Comparison of ENCODE assay signal across 8 cellular contexts in the genomic region with DNA sequence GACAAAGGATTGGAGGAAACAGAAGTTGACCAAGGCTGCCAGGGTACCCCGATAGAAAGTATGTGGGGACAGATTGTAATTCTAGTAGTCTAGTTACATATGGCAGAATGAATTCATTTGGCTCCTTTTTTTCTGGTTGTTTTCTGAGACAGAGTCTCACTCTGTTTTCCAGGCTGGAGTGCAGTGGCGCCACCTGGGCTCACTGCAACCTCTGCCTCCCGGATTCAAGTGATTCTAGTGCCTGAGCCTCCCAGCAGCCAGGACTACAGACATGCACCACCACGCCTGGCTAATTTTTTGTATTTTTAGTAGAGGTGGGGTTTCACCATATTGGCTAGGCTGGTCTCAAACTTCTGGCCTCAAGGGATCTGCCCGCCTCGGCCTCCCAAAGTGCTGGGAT. TPM values are rescaled to one million over a fixed set of nuclear protein-coding genes. Genes with fewer than 3 reads are reported as not detected.
DNase-seq lines count a peak whose midpoint lies in the region; ATAC-seq, FAIRE-seq and TF ChIP-seq lines count a peak whose summit lies in the region.
"Not testable (repeated sequence)": the region's sequence is repeated elsewhere in the genome, so short reads cannot be mapped to it uniquely, and the experiment has no call there.

No MANE protein-coding gene starts in this region.

- not testable (repeated sequence) for H3K27me3 Mint-ChIP-seq in HFFc6 (ENCODE audit: insufficient read depth)

- H3F3A ChIP-seq in neural cell (ENCODE audit: insufficient read depth, low read length, poor library complexity, severe bottlenecking) = not testable (repeated sequence)

- not testable (repeated sequence) for H3K27ac ChIP-seq in A549; DND-41 (ENCODE audit: low read length); OCI-LY3 (ENCODE audit: low read length); left ventricle myocardium inferior (replicated peaks); neural cell (ENCODE audit: low read length)

- H3K9me3 ChIP-seq in A549; DND-41 (ENCODE audit: insufficient read depth, low read length, severe bottlenecking); OCI-LY3 (ENCODE audit: insufficient read depth, low read length); left ventricle myocardium inferior (replicated peaks); neural cell (ENCODE audit: low read length): not testable (repeated sequence)

- H3K79me2 ChIP-seq in DND-41 (ENCODE audit: insufficient read depth, low read length); OCI-LY3 (ENCODE audit: low read length); neural cell (replicated peaks; ENCODE audit: insufficient read depth, low read length): not testable (repeated sequence)

- TF ChIP-seq RAD21 in A549 (conservative IDR thresholded peaks at IDR 0.05 in 1 of 2, IDR thresholded peaks at IDR 0.05 in 1 of 2) (0 out of 5 replicates have a peak, but pooled peaks of 1 of the 2 experiments have one; percentile 12), neural cell (conservative IDR thresholded peaks at IDR 0.05) (peak; percentile 67)

- H3K27ac Mint-ChIP-seq in HFFc6 = not testable (repeated sequence)

- CTCF ChIA-PET in A549 (lab: Yijun Ruan, JAX) = interaction anchor here (0.6 to 2.3 kb wide), 8 partner anchors 9 to 322 kb away, joined by 3 to 15 read pairs (median 4); no protein-coding TSS in a partner anchor

- 76% methylated on average over 6 of the region's 6 CpGs for whole genome bisulfite sequencing in A549 (ENCODE audit: missing lambda C conversion rate)

- ATAC-seq in A549 = peak in 1 of 2 experiments; percentile 82; a peak in 3 of 6 replicates
- not testable (repeated sequence) for ATAC-seq in DND-41 (ENCODE audit: insufficient read depth, low read depth)

- not testable (repeated sequence) for TF ChIP-seq EP300 in A549 (IDR thresholded peaks at IDR 0.05); neural cell (conservative IDR thresholded peaks at IDR 0.05; ENCODE audit: poor library complexity, severe bottlenecking)

- H3K36me3 ChIP-seq in DND-41 (ENCODE audit: insufficient read depth, low read length) = peaks cover 29% of the 10 kb centered on the region; the same call in 1 of the 2 replicates
- H3K36me3 ChIP-seq in OCI-LY3 (replicated peaks; ENCODE audit: low read depth, low read length); neural cell (ENCODE audit: insufficient read depth, low read length): not testable (repeated sequence)
- peaks cover 98% of the 10 kb centered on the region for H3K36me3 ChIP-seq in left ventricle myocardium inferior

- not testable (repeated sequence) for TF ChIP-seq POLR2A in A549 (IDR thresholded peaks at IDR 0.05; ENCODE audit: low read length)

- TF ChIP-seq CTCF in A549 (IDR thresholded peaks at IDR 0.05) (peak; percentile 49), DND-41 (IDR thresholded peaks at IDR 0.05; ENCODE audit: borderline replicate concordance, extremely low read depth, low read length, poor library complexity, severe bottlenecking) (peak; percentile 32), HFFc6 (IDR thresholded peaks at IDR 0.05) (peak; percentile 63), OCI-LY3 (IDR thresholded peaks at IDR 0.05; ENCODE audit: low read depth, low read length) (peak; percentile 18; the same call in 1 of the 2 replicates), WI38 (IDR thresholded peaks at IDR 0.05; ENCODE audit: low read depth, low read length) (0 out of 2 replicates have a peak, but pooled peaks have one; percentile 15), choroid plexus epithelial cell (conservative IDR thresholded peaks at IDR 0.05; ENCODE audit: low read depth, low read length) (peak; percentile 62), left ventricle myocardium inferior (IDR thresholded peaks at IDR 0.05; ENCODE audit: borderline replicate concordance) (peak; percentile 27), neural cell (IDR thresholded peaks at IDR 0.05; ENCODE audit: poor library complexity, severe bottlenecking) (peak; percentile 62)

- not testable (repeated sequence) for H3K4me1 ChIP-seq in A549; DND-41 (ENCODE audit: insufficient read depth, low read length); OCI-LY3 (ENCODE audit: low read length); left ventricle myocardium inferior

- not testable (repeated sequence) for H3K36me3 Mint-ChIP-seq in HFFc6 (ENCODE audit: low read depth)

- not testable (repeated sequence) for H2AFZ ChIP-seq in DND-41 (ENCODE audit: low read depth, low read length); OCI-LY3 (ENCODE audit: low read depth, low read length); neural cell (ENCODE audit: low read depth, low read length)

- FAIRE-seq in A549 (lab: Jason Lieb, UNC) = not testable (repeated sequence)

- not testable (repeated sequence) for H3K9ac ChIP-seq in DND-41 (ENCODE audit: low read depth, low read length); OCI-LY3 (ENCODE audit: low read length); neural cell (ENCODE audit: low read length)

- not testable (repeated sequence) for H3K9me3 Mint-ChIP-seq in HFFc6

- POLR2A ChIA-PET in A549 (lab: Yijun Ruan, JAX) = interaction anchor here (1.5 kb wide), 1 partner anchor 30 kb away, joined by 3 read pairs; the partner anchor contains the start of gene RPS13

- H3K4me3 Mint-ChIP-seq in HFFc6 = not testable (repeated sequence)

- not testable (repeated sequence) for H3K4me2 ChIP-seq in A549; DND-41 (ENCODE audit: insufficient read depth, low read length); OCI-LY3 (ENCODE audit: low read length); neural cell (ENCODE audit: low read length)

- H3K4me3 ChIP-seq in A549; DND-41 (ENCODE audit: low read depth in 1 of 2, low read length in 2 of 2); OCI-LY3 (ENCODE audit: low read length); WI38 (ENCODE audit: low read depth, low read length); choroid plexus epithelial cell (ENCODE audit: low read depth, low read length); left ventricle myocardium inferior; neural cell (ENCODE audit: low read length): not testable (repeated sequence)

- H4K20me1 ChIP-seq in DND-41 (ENCODE audit: insufficient read depth, low read length); OCI-LY3 (ENCODE audit: insufficient read depth, low read length); neural cell (ENCODE audit: insufficient read depth): not testable (repeated sequence)

- not testable (repeated sequence) for H3K4me1 Mint-ChIP-seq in HFFc6 (ENCODE audit: low read depth)

- not testable (repeated sequence) for H3K9me2 ChIP-seq in neural cell (ENCODE audit: insufficient read depth, low read length)

- intact Hi-C loops in left ventricle myocardium inferior (cut with micrococcal nuclease) = not testable (repeated sequence)

- H3K27me3 ChIP-seq in DND-41 (ENCODE audit: insufficient read depth, low read length, poor library complexity); OCI-LY3 (ENCODE audit: low read depth, low read length); left ventricle myocardium inferior (ENCODE audit: low read depth); neural cell (ENCODE audit: insufficient read depth, low read depth, low read length): not testable (repeated sequence)

- DNase-seq in A549 (ENCODE audit: low read depth in 1 of 2, low spot score in 1 of 2) = peak in 1 of 2 experiments; percentile 15
- DNase-seq in DND-41, HFFc6, left ventricle myocardium inferior: not testable (repeated sequence)
- peak; percentile 30 for DNase-seq in choroid plexus epithelial cell (ENCODE audit: low read depth)

TF ChIP-seq in neural cell, 6 proteins besides CTCF, POLR2A, EP300 and RAD21:
- TF ChIP-seq SMC3 (conservative IDR thresholded peaks at IDR 0.05; ENCODE audit: poor library complexity) = peak; percentile 75
TF ChIP-seq in neural cell: peak in this region for 1; not testable (repeated sequence) for 5.

RNA-seq across cellular contexts. Expression of gene RPS13, which starts 30.3 kb away (rescaled TPM):
- 943 and 1,343 TPM in 2 replicates for polyA plus RNA-seq in A549 (2011; rRNA removed)
- 759 and 944 TPM in 2 replicates for polyA plus RNA-seq in A549 (2012; cell fraction: cytosol; rRNA removed)
- polyA plus RNA-seq in A549 (2012; cell fraction: nucleus; rRNA removed) = 318 and 521 TPM in 2 replicates
- 2,084 to 2,209 TPM (median 2,182 TPM) in 3 replicates for polyA plus RNA-seq in A549 (2017; fragmentation: RNase III; extraction: RNeasy Plus Mini Kit Qiagen cat#74134 plus additional on column Dnase treatment)
- polyA minus RNA-seq in A549 (2011; rRNA and poly(A)+ RNA removed) = 474 and 636 TPM in 2 replicates
- total RNA-seq in HFFc6 (2021; fragmentation: NEBNext Ultra II Directional; extraction: Animal tissue kit (Norgen Biotek cat#: 25700)) = 1,000 to 10,000 TPM in 5 of 6 experiments, 100 to 1,000 TPM in 1; 965 to 1,115 (median 1,072) TPM
- total RNA-seq in left ventricle myocardium inferior = 741 TPM
- 1,509 and 1,561 TPM in 2 replicates for polyA plus RNA-seq in neural cell
- polyA minus RNA-seq in neural cell = 486 and 597 TPM in 2 replicates
